1 cellular context compared by ENCODE assay signal in genomic region chr1:24642481-24643361, GRCh38.
TF ChIP-seq lines count a peak whose summit lies in the region.

SRRM1 (plus strand) TSS chr1:24643302; CDS start chr1:24643327, 25 bp downstream.

TF ChIP-seq in HepG2, 621 proteins besides CTCF, POLR2A, EP300 and RAD21 (continued from another document):
- TF ChIP-seq, protein P1, sequence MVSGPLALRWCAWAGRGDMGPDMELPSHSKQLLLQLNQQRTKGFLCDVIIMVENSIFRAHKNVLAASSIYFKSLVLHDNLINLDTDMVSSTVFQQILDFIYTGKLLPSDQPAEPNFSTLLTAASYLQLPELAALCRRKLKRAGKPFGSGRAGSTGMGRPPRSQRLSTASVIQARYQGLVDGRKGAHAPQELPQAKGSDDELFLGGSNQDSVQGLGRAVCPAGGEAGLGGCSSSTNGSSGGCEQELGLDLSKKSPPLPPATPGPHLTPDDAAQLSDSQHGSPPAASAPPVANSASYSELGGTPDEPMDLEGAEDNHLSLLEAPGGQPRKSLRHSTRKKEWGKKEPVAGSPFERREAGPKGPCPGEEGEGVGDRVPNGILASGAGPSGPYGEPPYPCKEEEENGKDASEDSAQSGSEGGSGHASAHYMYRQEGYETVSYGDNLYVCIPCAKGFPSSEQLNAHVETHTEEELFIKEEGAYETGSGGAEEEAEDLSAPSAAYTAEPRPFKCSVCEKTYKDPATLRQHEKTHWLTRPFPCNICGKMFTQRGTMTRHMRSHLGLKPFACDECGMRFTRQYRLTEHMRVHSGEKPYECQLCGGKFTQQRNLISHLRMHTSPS (CRISPR knock-in tag; IDR thresholded peaks at IDR 0.05; ENCODE audit: low read depth) = no peak
- TF ChIP-seq CHD4 (IDR thresholded peaks at IDR 0.05; ENCODE audit: borderline replicate concordance, low read length) = no peak
- TF ChIP-seq NAIF1 (CRISPR knock-in tag; IDR thresholded peaks at IDR 0.05; ENCODE audit: borderline replicate concordance) = 0 out of 2 replicates have a peak, but pooled peaks have one; percentile 66
- TF ChIP-seq ZNF333 (CRISPR knock-in tag; IDR thresholded peaks at IDR 0.05; ENCODE audit: borderline replicate concordance) = no peak
- no peak for TF ChIP-seq ZNF18 (CRISPR knock-in tag; IDR thresholded peaks at IDR 0.05; ENCODE audit: insufficient replicate concordance)
- TF ChIP-seq ZNF776 (CRISPR knock-in tag; IDR thresholded peaks at IDR 0.05) = peak; percentile 24; the same call in 1 of the 2 replicates
- peak; percentile 75 for TF ChIP-seq GMEB2 (CRISPR knock-in tag; IDR thresholded peaks at IDR 0.05; ENCODE audit: low read depth)
- no peak for TF ChIP-seq ZBTB20 (CRISPR knock-in tag; IDR thresholded peaks at IDR 0.05; ENCODE audit: borderline replicate concordance, low read depth)
- TF ChIP-seq ZFY (CRISPR knock-in tag; IDR thresholded peaks at IDR 0.05) = peak; percentile 90
- TF ChIP-seq, protein P2, sequence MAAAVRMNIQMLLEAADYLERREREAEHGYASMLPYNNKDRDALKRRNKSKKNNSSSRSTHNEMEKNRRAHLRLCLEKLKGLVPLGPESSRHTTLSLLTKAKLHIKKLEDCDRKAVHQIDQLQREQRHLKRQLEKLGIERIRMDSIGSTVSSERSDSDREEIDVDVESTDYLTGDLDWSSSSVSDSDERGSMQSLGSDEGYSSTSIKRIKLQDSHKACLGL (CRISPR knock-in tag; IDR thresholded peaks at IDR 0.05) = 0 out of 2 replicates have a peak, but pooled peaks have one; percentile 19
- TF ChIP-seq CCDC6 (CRISPR knock-in tag; IDR thresholded peaks at IDR 0.05) = peak; percentile 82
- TF ChIP-seq ZSCAN22 (CRISPR knock-in tag; IDR thresholded peaks at IDR 0.05) = no peak
